In genomic region chr2:102064679-102065674, GRCh38 we compare ENCODE assay signal across 9 cellular contexts.
DNase-seq lines count a peak whose midpoint lies in the region; ATAC-seq and TF ChIP-seq lines count a peak whose summit lies in the region.
"Had no signal": no experiment of that assay in that cellular context is flagged by ENCODE, and none has a peak within 500 bp of the region (broad histone marks: within the 10 kb centered on the region; RNA-seq: fewer than 3 reads in every experiment).

No MANE protein-coding gene starts in this region.

- H3K9me3 ChIP-seq in right cardiac atrium (ENCODE audit: control insufficient read depth, low read length) (no peaks in the 10 kb centered on the region), skeletal muscle satellite cell (replicated peaks; ENCODE audit: low read length) (peaks cover 6% of the 10 kb centered on the region)

- no peak overlapping the region for H3K4me3 ChIP-seq in right cardiac atrium (ENCODE audit: low read length)
- H3K4me3 ChIP-seq in skeletal muscle satellite cell (ENCODE audit: low read length): peak overlapping the region; percentile 55

- H3K4me1 ChIP-seq in right cardiac atrium (ENCODE audit: control insufficient read depth, insufficient read depth, low read length): peaks cover 32% of the 10 kb centered on the region
- peaks cover 68% of the 10 kb centered on the region for H3K4me1 ChIP-seq in skeletal muscle satellite cell (ENCODE audit: control insufficient read depth, insufficient read depth, low read length)

- H3K27me3 ChIP-seq in right cardiac atrium (ENCODE audit: control insufficient read depth, insufficient read depth) (no peaks in the 10 kb centered on the region), skeletal muscle satellite cell (ENCODE audit: control insufficient read depth, insufficient read depth, low read length) (no peaks in the 10 kb centered on the region)

- H3K9ac ChIP-seq in skeletal muscle satellite cell (ENCODE audit: low read depth, low read length): peak overlapping the region; percentile 87

- intact Hi-C loops in right cardiac atrium (cut with DNase I): loop anchor here in 1 of 4 donors (5.0 kb wide), 1 partner anchor 43 kb away; no protein-coding TSS in a partner anchor

- H3K4me3 Mint-ChIP-seq in activated T-helper 17 cell treated with anti-CD3 and anti-CD28 coated beads, Interleukin-2, amount 50 U/mL, for 72 hours: peak overlapping the region; percentile 54

- DNase-seq in right cardiac atrium (no peak), GM10266 (ENCODE audit: extremely low spot score) (no peak)
- no peak for DNase-seq in stimulated activated CD4-positive, alpha-beta T cell treated with anti-CD3 and anti-CD28 coated beads, Interleukin-4, amount 100 ng/mL, for 24 hours
- DNase-seq: RPMI8226 had no signal

- no peaks in the 10 kb centered on the region for H3K27me3 Mint-ChIP-seq in activated T-helper 17 cell treated with anti-CD3 and anti-CD28 coated beads, Interleukin-2, amount 50 U/mL, for 72 hours

- WGBS in right cardiac atrium: 66% methylated on average over 17 of the region's 17 CpGs

- peaks cover 36% of the 10 kb centered on the region for H3K4me1 Mint-ChIP-seq in activated T-helper 17 cell treated with anti-CD3 and anti-CD28 coated beads, Interleukin-2, amount 50 U/mL, for 72 hours

- H3K27ac Mint-ChIP-seq in activated T-helper 17 cell treated with anti-CD3 and anti-CD28 coated beads, Interleukin-2, amount 50 U/mL, for 72 hours: peak overlapping the region; percentile 92

- ATAC-seq in GM18511 (IDR thresholded peaks at IDR 0.05; ENCODE audit: unreplicated experiment) (peak; percentile 3), right cardiac atrium (peak in 1 of 2 donors; percentile 7), GM21723 (IDR thresholded peaks at IDR 0.05; ENCODE audit: unreplicated experiment) (no peak), GM18498 (IDR thresholded peaks at IDR 0.05; ENCODE audit: unreplicated experiment) (no peak)
- no peak for ATAC-seq in activated T-helper 17 cell treated with anti-CD3 and anti-CD28 coated beads, Interleukin-2, amount 50 U/mL, for 72 hours (replicated peaks)

- H3K36me3 ChIP-seq in skeletal muscle satellite cell (ENCODE audit: insufficient read depth, low read length): no peaks in the 10 kb centered on the region

- TF ChIP-seq CTCF in GM10266 (IDR thresholded peaks at IDR 0.05; ENCODE audit: control insufficient read depth, insufficient read depth, low read depth, missing control alignments): no peak

- peaks cover 6% of the 10 kb centered on the region for H3K9me3 Mint-ChIP-seq in activated T-helper 17 cell treated with anti-CD3 and anti-CD28 coated beads, Interleukin-2, amount 50 U/mL, for 72 hours

- peak overlapping the region; percentile 92 for H3K27ac ChIP-seq in right cardiac atrium (ENCODE audit: low read length)

- peak overlapping the region; percentile 73 for H3K4me2 ChIP-seq in skeletal muscle satellite cell (ENCODE audit: low read length)

- peaks cover 6% of the 10 kb centered on the region for H3K36me3 Mint-ChIP-seq in activated T-helper 17 cell treated with anti-CD3 and anti-CD28 coated beads, Interleukin-2, amount 50 U/mL, for 72 hours (ENCODE audit: low read depth)
